In the genomic region with DNA sequence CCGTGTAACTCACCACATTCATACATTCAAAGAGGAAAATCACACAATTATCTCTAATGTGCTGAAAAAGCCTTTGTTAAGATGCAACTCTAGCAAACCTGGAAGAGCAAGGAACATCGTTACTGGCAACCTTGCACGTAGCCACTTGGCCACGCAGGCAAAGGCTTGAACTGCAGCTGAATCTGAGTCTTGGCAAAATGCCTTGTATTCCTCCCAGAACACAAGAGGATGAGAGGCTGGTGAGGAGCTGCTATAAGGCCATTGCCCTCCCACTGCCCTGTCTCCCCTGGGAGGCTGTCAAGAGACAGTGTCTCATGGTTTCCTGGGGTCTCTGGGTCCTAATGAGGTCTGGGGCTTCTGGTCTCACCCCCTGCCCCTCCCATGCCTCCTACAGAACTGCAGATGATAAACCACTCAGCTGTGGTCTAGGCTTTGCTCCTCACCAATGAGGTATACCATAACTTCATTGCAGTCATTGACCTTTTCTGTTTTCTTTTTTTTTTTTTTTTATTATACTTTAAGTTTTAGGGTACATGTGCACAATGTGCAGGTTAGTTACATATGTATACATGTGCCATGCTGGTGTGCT, we compare ENCODE assay signal across 13 cellular contexts.
DNase-seq lines count a peak whose midpoint lies in the region; ATAC-seq, FAIRE-seq and TF ChIP-seq lines count a peak whose summit lies in the region.
"Had no signal": no experiment of that assay in that cellular context is flagged by ENCODE, and none has a peak within 500 bp of the region (broad histone marks: within the 10 kb centered on the region; RNA-seq: fewer than 3 reads in every experiment).

No MANE protein-coding gene starts in this region.

- TF ChIP-seq CTCF in A549 (IDR thresholded peaks at IDR 0.05): no peak
- no peak for TF ChIP-seq CTCF in IMR-90 (conservative IDR thresholded peaks at IDR 0.05; ENCODE audit: low read depth, low read length)

- H3K27ac ChIP-seq in A549 (peak overlapping the region; percentile 65 to 76), IMR-90 (ENCODE audit: insufficient read depth, low read length) (no peak overlapping the region), epithelial cell of prostate (no peak overlapping the region), trophoblast cell (ENCODE audit: low read depth, low read length) (no peak overlapping the region)

- 31% methylated on average over 4 of the region's 4 CpGs for WGBS in A549 (ENCODE audit: missing lambda C conversion rate)
- 60% methylated on average over 1 of the region's 4 CpGs; no CpG with 5 or more reads in 1 of the 2 experiments for WGBS in IMR-90 (ENCODE audit: extremely low coverage in 2 of 2, insufficient read length in 1 of 2), 2 experiments
- no CpG with 5 or more reads among the region's 4 CpGs for WGBS in trophoblast cell (ENCODE audit: extremely low coverage, insufficient coverage, insufficient read length)

- H3K79me1 ChIP-seq in IMR-90 (ENCODE audit: low read depth in 1 of 2, low read length in 2 of 2) (no peaks in the 10 kb centered on the region), trophoblast cell (ENCODE audit: low read length) (no peaks in the 10 kb centered on the region)

- CTCF ChIA-PET in A549 (lab: Yijun Ruan, JAX): interaction anchor here (0.7 to 1.5 kb wide), 3 partner anchors 12 to 57 kb away, joined by 3 to 4 read pairs (median 4); no protein-coding TSS in a partner anchor
- CTCF ChIA-PET in IMR-90 (lab: Yijun Ruan, JAX): no interaction called here

- no peak overlapping the region for H2BK5ac ChIP-seq in IMR-90 (ENCODE audit: low read depth, low read length, poor library complexity, severe bottlenecking)
- no peak overlapping the region for H2BK5ac ChIP-seq in trophoblast cell (ENCODE audit: low read depth, low read length, poor library complexity)

- H3K79me2 ChIP-seq in trophoblast cell (ENCODE audit: control insufficient read depth, insufficient read depth, low read length, poor library complexity): no peaks in the 10 kb centered on the region

- H3K23ac ChIP-seq in IMR-90 (ENCODE audit: low read depth, low read length): no peak overlapping the region
- H3K23ac ChIP-seq in trophoblast cell (ENCODE audit: low read length): no peak overlapping the region

- no peak overlapping the region for H2BK120ac ChIP-seq in IMR-90 (ENCODE audit: low read depth, low read length)
- H2BK120ac ChIP-seq in trophoblast cell (ENCODE audit: insufficient read depth, low read length, poor library complexity): no peak overlapping the region

- H3K14ac ChIP-seq in IMR-90 (replicated peaks; ENCODE audit: low read depth, low read length) (no peak overlapping the region), trophoblast cell (ENCODE audit: low read length) (no peak overlapping the region)

- H3K27me3 ChIP-seq in IMR-90 (ENCODE audit: control insufficient read depth, insufficient read depth, low read length) (peaks cover 47% of the 10 kb centered on the region), trophoblast cell (ENCODE audit: insufficient read depth, low read length) (no peaks in the 10 kb centered on the region)

- no peak overlapping the region for H2AK9ac ChIP-seq in IMR-90 (replicated peaks; ENCODE audit: low read depth, low read length, poor library complexity)

- H3K4me3 ChIP-seq in A549 (no peak overlapping the region), IMR-90 (ENCODE audit: insufficient read depth, low read depth, low read length) (no peak overlapping the region), trophoblast cell (ENCODE audit: low read depth, low read length) (no peak overlapping the region)

- H3K9ac ChIP-seq in IMR-90 (ENCODE audit: low read depth, low read length) (no peak overlapping the region), trophoblast cell (ENCODE audit: low read length) (no peak overlapping the region)

- intact Hi-C loops in IMR-90 (cut with micrococcal nuclease): no loop called here

- no peak for TF ChIP-seq RAD21 in A549 (conservative IDR thresholded peaks at IDR 0.05 in 1 of 2, IDR thresholded peaks at IDR 0.05 in 1 of 2)
- TF ChIP-seq RAD21 in IMR-90 (IDR thresholded peaks at IDR 0.05; ENCODE audit: low read length): no peak

- DNase-seq in A549 (ENCODE audit: low read depth in 1 of 2, low spot score in 1 of 2): peak; percentile 31 to 74
- peak; percentile 6 for DNase-seq in IMR-90
- DNase-seq in NCI-H774 (lab: John Stamatoyannopoulos, UW): peak; percentile 16
- DNase-seq in epithelial cell of prostate (ENCODE audit: low read depth, low spot score): peak; percentile 41
- DNase-seq in trophoblast cell: no peak
- no peak for DNase-seq in erythroblast (lab: John Stamatoyannopoulos, UW)
- DNase-seq in NCI-H2081 treated with DMSO at 0.1 percent for 48 hours (lab: John Stamatoyannopoulos, UW): no peak
- DNase-seq: activated naive CD4-positive, alpha-beta T cell; AML-193; effector CD8-positive, alpha-beta T cell had no signal

- H3K36me3 ChIP-seq in IMR-90 (ENCODE audit: control insufficient read depth, insufficient read depth, low read length) (no peaks in the 10 kb centered on the region), trophoblast cell (ENCODE audit: control insufficient read depth in 1 of 2, insufficient read depth in 2 of 2, low read length in 2 of 2) (no peaks in the 10 kb centered on the region)

- no peak for TF ChIP-seq EP300 in A549 (IDR thresholded peaks at IDR 0.05)

- ATAC-seq in A549 (peak; percentile 87 to 89), IMR-90 (ENCODE audit: low read depth) (no peak), HG02642 (IDR thresholded peaks at IDR 0.05; ENCODE audit: poor library complexity, unreplicated experiment) (no peak)
- ATAC-seq: activated CD4-positive, CD25-positive, alpha-beta regulatory T cell treated with anti-CD3 and anti-CD28 coated beads, Interleukin-2, amount 50 U/mL, for 24 hours; stimulated activated memory B cell treated with anti-CD40 and anti-IgM and Interleukin-4, amounts not matched to agents 10 μg/mL and 1 μg/mL and 100 μg/mL, for 72 hours had no signal

- H3K4me2 ChIP-seq in A549 (peak overlapping the region; percentile 68), IMR-90 (ENCODE audit: low read depth, low read length) (no peak overlapping the region), trophoblast cell (ENCODE audit: low read length) (no peak overlapping the region)

- TF ChIP-seq POLR2A in A549 (IDR thresholded peaks at IDR 0.05; ENCODE audit: low read length) (no peak), IMR-90 (IDR thresholded peaks at IDR 0.05; ENCODE audit: low read depth, low read length) (no peak), erythroblast (IDR thresholded peaks at IDR 0.05; ENCODE audit: low read length) (no peak)

- no peaks in the 10 kb centered on the region for H3K9me3 ChIP-seq in A549
- no peaks in the 10 kb centered on the region for H3K9me3 ChIP-seq in IMR-90 (ENCODE audit: control insufficient read depth, insufficient read depth, low read length)
- no peaks in the 10 kb centered on the region for H3K9me3 ChIP-seq in trophoblast cell (ENCODE audit: insufficient read depth, low read depth, low read length)

- H4K8ac ChIP-seq in IMR-90 (ENCODE audit: low read depth in 2 of 2, low read length in 2 of 2): no peak overlapping the region
- H4K8ac ChIP-seq in trophoblast cell (ENCODE audit: low read depth, low read length): no peak overlapping the region

- H4K91ac ChIP-seq in IMR-90 (ENCODE audit: insufficient read depth, low read depth, low read length) (no peak overlapping the region), trophoblast cell (ENCODE audit: low read depth, low read length) (no peak overlapping the region)

- H3K4ac ChIP-seq in IMR-90 (ENCODE audit: low read depth, low read length) (no peak overlapping the region), trophoblast cell (ENCODE audit: low read depth, low read length) (no peak overlapping the region)

- H2AFZ ChIP-seq in IMR-90 (replicated peaks; ENCODE audit: low read length, poor library complexity): no peak overlapping the region
- H2AFZ ChIP-seq in trophoblast cell (ENCODE audit: insufficient read depth, low read length, poor library complexity): no peak overlapping the region

- POLR2A ChIA-PET in A549 (lab: Yijun Ruan, JAX) (no interaction called here), IMR-90 (lab: Charles Lee; ENCODE audit: unreplicated experiment) (no interaction called here)

- no peak overlapping the region for H2BK12ac ChIP-seq in trophoblast cell (ENCODE audit: low read length)

- no peak overlapping the region for H2BK20ac ChIP-seq in IMR-90 (ENCODE audit: low read depth, low read length)

- H4K20me1 ChIP-seq in IMR-90 (ENCODE audit: insufficient read depth, low read length): no peaks in the 10 kb centered on the region

- in situ Hi-C loops in IMR-90 (cut with MboI; ENCODE audit: low sequenced_read_pairs): no loop called here

- no peak overlapping the region for H3K56ac ChIP-seq in IMR-90 (ENCODE audit: extremely low read depth, insufficient read depth, low read length)

- no peaks in the 10 kb centered on the region for H3K9me1 ChIP-seq in IMR-90 (ENCODE audit: insufficient read depth, low read length)

- peak; percentile 70 for FAIRE-seq in A549 (lab: Jason Lieb, UNC)

- H2AK5ac ChIP-seq in IMR-90 (ENCODE audit: low read depth, low read length): no peak overlapping the region
- H2AK5ac ChIP-seq in trophoblast cell (ENCODE audit: low read length): no peak overlapping the region

- no peak overlapping the region for H4K12ac ChIP-seq in trophoblast cell (ENCODE audit: low read depth, low read length)

- BruUV-seq in IMR-90 (replicated peaks; lab: Mats Ljungman, UMichigan): no TSS peak

- no peak overlapping the region for H3K18ac ChIP-seq in IMR-90 (ENCODE audit: low read depth, low read length)
- no peak overlapping the region for H3K18ac ChIP-seq in trophoblast cell (ENCODE audit: low read length)

- no peak overlapping the region for H2BK15ac ChIP-seq in IMR-90 (ENCODE audit: low read depth, low read length)

- H3K4me1 ChIP-seq in A549 (peaks cover 27% of the 10 kb centered on the region), IMR-90 (ENCODE audit: control insufficient read depth, insufficient read depth, low read length) (no peaks in the 10 kb centered on the region), trophoblast cell (ENCODE audit: control insufficient read depth in 1 of 2, insufficient read depth in 2 of 2, low read length in 2 of 2) (no peaks in the 10 kb centered on the region)

- dilution Hi-C loops in IMR-90 (cut with HindIII; ENCODE audit: low sequenced_read_pairs, unreplicated experiment): no loop called here

- H4K5ac ChIP-seq in IMR-90 (ENCODE audit: low read depth, low read length): no peak overlapping the region

TF ChIP-seq in A549, 52 proteins besides CTCF, POLR2A, EP300 and RAD21:
- TF ChIP-seq MYC (IDR thresholded peaks at IDR 0.05; ENCODE audit: borderline replicate concordance, low read length): no peak
- TF ChIP-seq, protein P1, sequence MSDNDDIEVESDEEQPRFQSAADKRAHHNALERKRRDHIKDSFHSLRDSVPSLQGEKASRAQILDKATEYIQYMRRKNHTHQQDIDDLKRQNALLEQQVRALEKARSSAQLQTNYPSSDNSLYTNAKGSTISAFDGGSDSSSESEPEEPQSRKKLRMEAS (IDR thresholded peaks at IDR 0.05): peak; percentile 44; the same call in 1 of the 2 replicates
TF ChIP-seq in A549: peak in this region for 1.

TF ChIP-seq in IMR-90, 13 proteins besides CTCF, POLR2A, EP300 and RAD21 (continues in another document):
- no peak for TF ChIP-seq RCOR1 (IDR thresholded peaks at IDR 0.05; ENCODE audit: insufficient replicate concordance, low read length)
- no peak for TF ChIP-seq FOS (IDR thresholded peaks at IDR 0.05; ENCODE audit: low read depth, low read length)
- no peak for TF ChIP-seq MAFK (IDR thresholded peaks at IDR 0.05; ENCODE audit: low read depth, low read length)

Comparison
In these comparisons a context has a peak if more than half of its experiments do, and no peak if none do; other contexts are left out.
1. ATAC-seq: peak in A549 (2 of 2); none in IMR-90 (single experiment) and HG02642 (single experiment).
2. DNase-seq: peak in A549 (2 of 2), IMR-90 (single experiment), NCI-H774 (single experiment) and epithelial cell of prostate (single experiment); none in trophoblast cell (0 of 2), erythroblast (0 of 2) and NCI-H2081 treated with DMSO at 0.1 percent for 48 hours (single experiment).
3. H3K27ac ChIP-seq: peak in A549 (2 of 2); none in IMR-90 (single experiment), epithelial cell of prostate (single experiment) and trophoblast cell (single experiment).